In genomic region chr10:78783753-78784152, GRCh38 we compare ENCODE assay signal across 22 cellular contexts.
DNase-seq lines count a peak whose midpoint lies in the region; ATAC-seq and TF ChIP-seq lines count a peak whose summit lies in the region.
"Had no signal": no experiment of that assay in that cellular context is flagged by ENCODE, and none has a peak within 500 bp of the region (broad histone marks: within the 10 kb centered on the region; RNA-seq: fewer than 3 reads in every experiment).

No MANE protein-coding gene starts in this region.

- peaks cover 6% of the 10 kb centered on the region for H3K9me3 Mint-ChIP-seq in nephron
- H3K9me3 Mint-ChIP-seq: CD8-positive, alpha-beta memory T cell had no signal

- no peaks in the 10 kb centered on the region for H3K36me3 Mint-ChIP-seq in nephron (ENCODE audit: low read depth)
- H3K36me3 Mint-ChIP-seq: CD8-positive, alpha-beta memory T cell; IgD-negative memory B cell had no signal

- TF ChIP-seq CTCF in nephron (IDR thresholded peaks at IDR 0.05; ENCODE audit: unreplicated experiment in 3 of 3): no peak
- TF ChIP-seq CTCF in upper lobe of right lung (IDR thresholded peaks at IDR 0.05): no peak

- intact Hi-C loops in upper lobe of right lung (cut with DNase I): no loop called here

- no peaks in the 10 kb centered on the region for H3K27me3 ChIP-seq in SJCRH30
- no peaks in the 10 kb centered on the region for H3K27me3 ChIP-seq in upper lobe of right lung

- H3K4me1 ChIP-seq in SJCRH30 (peaks cover 12% of the 10 kb centered on the region), upper lobe of right lung (no peaks in the 10 kb centered on the region)

- H3K4me3 ChIP-seq in SJCRH30: no peak overlapping the region
- no peak overlapping the region for H3K4me3 ChIP-seq in upper lobe of right lung
- H3K4me3 ChIP-seq: GM23248 had no signal

- H3K27me3 Mint-ChIP-seq in nephron (ENCODE audit: low read depth): no peaks in the 10 kb centered on the region

- DNase-seq in NCI-H146 (lab: John Stamatoyannopoulos, UW): peak; percentile 53
- DNase-seq in SJCRH30: no peak
- peak; percentile 15 for DNase-seq in upper lobe of right lung
- DNase-seq in NCI-H69 (lab: John Stamatoyannopoulos, UW): no peak
- DNase-seq in DMS79 treated with DMSO at 0.1 percent for 48 hours (lab: John Stamatoyannopoulos, UW): no peak
- DNase-seq: Calu3; CD8-positive, alpha-beta memory T cell; DND-41; GM23248; H7; MM.1S; NCI-H1694 treated with DMSO at 0.1 percent for 48 hours; NCI-H2081; NCI-H524; NCI-H774 had no signal

- H3K36me3 ChIP-seq in SJCRH30 (no peaks in the 10 kb centered on the region), upper lobe of right lung (no peaks in the 10 kb centered on the region)

- no peaks in the 10 kb centered on the region for H3K9me3 ChIP-seq in SJCRH30 (replicated peaks)
- no peaks in the 10 kb centered on the region for H3K9me3 ChIP-seq in upper lobe of right lung

- H3K4me3 Mint-ChIP-seq in nephron: no peak overlapping the region
- H3K4me3 Mint-ChIP-seq: B cell, IgD-negative memory B cell had no signal

- ATAC-seq in upper lobe of right lung (no peak), GM21390 (IDR thresholded peaks at IDR 0.05; ENCODE audit: unreplicated experiment) (no peak)

- H3K27ac ChIP-seq in SJCRH30: 0 out of 2 replicates have a peak overlapping the region, but pooled peaks have one; percentile 30
- H3K27ac ChIP-seq in upper lobe of right lung: no peak overlapping the region
- H3K27ac ChIP-seq: C4-2B, GM23248, HL-60, KMS-11 had no signal

- H3K27ac Mint-ChIP-seq in nephron: peak overlapping the region; percentile 8 to 70 (median 59)
- H3K27ac Mint-ChIP-seq: B cell; CD8-positive, alpha-beta memory T cell; IgD-negative memory B cell had no signal

- H3K4me1 Mint-ChIP-seq in nephron: peaks cover 22% of the 10 kb centered on the region
- H3K4me1 Mint-ChIP-seq: B cell; CD8-positive, alpha-beta memory T cell; IgD-negative memory B cell had no signal

Comparison
In these comparisons a context has a peak if more than half of its experiments do, and no peak if none do; other contexts are left out.
1. DNase-seq: peak in NCI-H146 (single experiment) and upper lobe of right lung (single experiment); none in SJCRH30 (0 of 2), NCI-H69 (single experiment) and DMS79 treated with DMSO at 0.1 percent for 48 hours (single experiment).